ENCODE assay signal across 9 cellular contexts in genomic region chr12:117671734-117672133, GRCh38.
A peak's percentile ranks its signal among the peaks of the same experiment; 100 is the strongest.
DNase-seq lines count a peak whose midpoint lies in the region; ATAC-seq, FAIRE-seq and TF ChIP-seq lines count a peak whose summit lies in the region.
"Had no signal": no experiment of that assay in that cellular context is flagged by ENCODE, and none has a peak within 500 bp of the region (broad histone marks: within the 10 kb centered on the region; RNA-seq: fewer than 3 reads in every experiment).

No MANE protein-coding gene starts in this region.

- H3K9me2 ChIP-seq in GM23338 (ENCODE audit: insufficient read depth), result 0 out of 2 replicates have a peak, but pooled peaks cover 2% of the 10 kb centered on the region

- H3K4me1 Mint-ChIP-seq in GM23338, result peaks cover 6% of the 10 kb centered on the region
- no peaks in the 10 kb centered on the region for H3K4me1 Mint-ChIP-seq in activated T-helper 1 cell treated with anti-CD3 and anti-CD28 coated beads, Interleukin-12 subunit alpha, Interleukin-12 subunit beta, Interleukin-2, Interleukin-4 antibody, amounts not matched to agents 30 ng/mL and 10 ng/mL and 1 ng/mL, durations not matched to agents 14 hours and 24 hours and 36 hours (ENCODE audit: low read depth)
- H3K4me1 Mint-ChIP-seq in activated naive CD8-positive, alpha-beta T cell treated with anti-CD3 and anti-CD28 coated beads, Interleukin-2, amount 50 U/mL, for 24 hours, result no peaks in the 10 kb centered on the region

- CTCF ChIA-PET in RWPE1 (lab: Yijun Ruan, JAX), result interaction anchor here (0.6 to 0.7 kb wide), 2 partner anchors 33 to 442 kb away, joined by 3 read pairs; no protein-coding TSS in a partner anchor

- H3K4me1 ChIP-seq in GM23338 (ENCODE audit: insufficient read depth) (no peaks in the 10 kb centered on the region; the same call in 1 of the 2 replicates), keratinocyte (ENCODE audit: control insufficient read depth, extremely low read depth, insufficient read depth, low read length) (no peaks in the 10 kb centered on the region)

- H3K4me2 ChIP-seq in GM23338 (0 out of 2 replicates have a peak overlapping the region, but pooled peaks have one; percentile 35), keratinocyte (ENCODE audit: control insufficient read depth, extremely low read depth, insufficient read depth, low read depth, low read length) (no peak overlapping the region)

- no peaks in the 10 kb centered on the region for H3K36me3 ChIP-seq in GM23338 (ENCODE audit: insufficient read depth)
- no peaks in the 10 kb centered on the region for H3K36me3 ChIP-seq in keratinocyte (ENCODE audit: control insufficient read depth in 2 of 2, extremely low read depth in 1 of 2, insufficient read depth in 2 of 2, low read length in 2 of 2)

- no peaks in the 10 kb centered on the region for H3K27me3 Mint-ChIP-seq in GM23338 (ENCODE audit: insufficient read depth, low read depth, poor library complexity)
- no peaks in the 10 kb centered on the region for H3K27me3 Mint-ChIP-seq in activated T-helper 1 cell treated with anti-CD3 and anti-CD28 coated beads, Interleukin-12 subunit alpha, Interleukin-12 subunit beta, Interleukin-2, Interleukin-4 antibody, amounts not matched to agents 30 ng/mL and 10 ng/mL and 1 ng/mL, durations not matched to agents 14 hours and 24 hours and 36 hours (ENCODE audit: insufficient read depth)
- H3K27me3 Mint-ChIP-seq in activated naive CD8-positive, alpha-beta T cell treated with anti-CD3 and anti-CD28 coated beads, Interleukin-2, amount 50 U/mL, for 24 hours, result peaks cover 2% of the 10 kb centered on the region

- intact Hi-C loops in activated T-helper 1 cell treated with anti-CD3 and anti-CD28 coated beads, Interleukin-12 subunit alpha, Interleukin-12 subunit beta, Interleukin-2, Interleukin-4 antibody, amounts not matched to agents 30 ng/mL and 10 ng/mL and 1 ng/mL, durations not matched to agents 14 hours and 24 hours and 36 hours (cut with micrococcal nuclease), result no loop called here

- peak; percentile 36 for DNase-seq in COLO668 (lab: John Stamatoyannopoulos, UW; ENCODE audit: unreplicated experiment)
- DNase-seq in GM23338 (ENCODE audit: low spot score), result peak; percentile 91
- DNase-seq in RWPE1 (ENCODE audit: low spot score), result peak; percentile 29
- no peak for DNase-seq in keratinocyte (ENCODE audit: low read depth, low spot score)
- DNase-seq in epidermal melanocyte (ENCODE audit: insufficient read length, low spot score), result no peak
- no peak for DNase-seq in activated T-helper 1 cell treated with anti-CD3 and anti-CD28 coated beads, Interleukin-12 subunit alpha, Interleukin-12 subunit beta, Interleukin-2, Interleukin-4 antibody, amounts not matched to agents 30 ng/mL and 10 ng/mL and 1 ng/mL, durations not matched to agents 14 hours and 24 hours and 36 hours (ENCODE audit: low spot score)
- DNase-seq in activated naive CD8-positive, alpha-beta T cell treated with anti-CD3 and anti-CD28 coated beads, Interleukin-2, amount 50 U/mL, for 24 hours, result no peak

- dilution Hi-C loops in keratinocyte (cut with MboI; ENCODE audit: extremely low pct_ligation_motif_present, low sequenced_read_pairs), result no loop called here

- H3K9me3 Mint-ChIP-seq in GM23338, result no peaks in the 10 kb centered on the region; the same call in 2 of the 3 replicates
- peaks cover 5% of the 10 kb centered on the region for H3K9me3 Mint-ChIP-seq in activated T-helper 1 cell treated with anti-CD3 and anti-CD28 coated beads, Interleukin-12 subunit alpha, Interleukin-12 subunit beta, Interleukin-2, Interleukin-4 antibody, amounts not matched to agents 30 ng/mL and 10 ng/mL and 1 ng/mL, durations not matched to agents 14 hours and 24 hours and 36 hours
- peaks cover 14% of the 10 kb centered on the region for H3K9me3 Mint-ChIP-seq in activated naive CD8-positive, alpha-beta T cell treated with anti-CD3 and anti-CD28 coated beads, Interleukin-2, amount 50 U/mL, for 24 hours

- TF ChIP-seq CTCF in GM23338 (conservative IDR thresholded peaks at IDR 0.05; ENCODE audit: low read depth in 2 of 2) (peak; percentile 93 to 97), RWPE1 (conservative IDR thresholded peaks at IDR 0.05; ENCODE audit: low read depth) (peak; percentile 23; the same call in 1 of the 2 replicates), keratinocyte (optimal IDR thresholded peaks at IDR 0.05 in 1 of 3, IDR thresholded peaks at IDR 0.05 in 1 of 3, conservative IDR thresholded peaks at IDR 0.05 in 1 of 3; ENCODE audit: extremely low read depth in 1 of 3, insufficient read depth in 2 of 3, low read length in 3 of 3) (peak; percentile 55 to 83 (median 76))

- no peak overlapping the region for H3K9ac ChIP-seq in keratinocyte (ENCODE audit: control insufficient read depth, extremely low read depth, insufficient read depth, low read length)

- FAIRE-seq in keratinocyte (lab: Jason Lieb, UNC), result no peak

- no peaks in the 10 kb centered on the region for H3F3A ChIP-seq in GM23338 (replicated peaks; ENCODE audit: low read depth)

- H3K27ac ChIP-seq in GM23338 (ENCODE audit: low read depth) (no peak overlapping the region), RWPE1 (no peak overlapping the region), keratinocyte (ENCODE audit: control insufficient read depth, insufficient read depth, low read length) (no peak overlapping the region)
- H3K27ac ChIP-seq: skin epidermis had no signal

- peak; percentile 97 for ATAC-seq in GM23338
- no peak for ATAC-seq in GM18517 (IDR thresholded peaks at IDR 0.05; ENCODE audit: unreplicated experiment)
- no peak for ATAC-seq in activated naive CD8-positive, alpha-beta T cell treated with anti-CD3 and anti-CD28 coated beads, Interleukin-2, amount 50 U/mL, for 24 hours

- H4K20me1 ChIP-seq in GM23338 (replicated peaks; ENCODE audit: insufficient read depth) (no peaks in the 10 kb centered on the region), keratinocyte (ENCODE audit: control insufficient read depth, extremely low read depth, insufficient read depth, low read length) (no peaks in the 10 kb centered on the region)

- H3K79me2 ChIP-seq in GM23338 (replicated peaks; ENCODE audit: insufficient read depth) (no peaks in the 10 kb centered on the region), keratinocyte (ENCODE audit: control insufficient read depth, insufficient read depth, low read length) (no peaks in the 10 kb centered on the region)

- H3K4me3 ChIP-seq in GM23338 (no peak overlapping the region), keratinocyte (ENCODE audit: control insufficient read depth in 2 of 3, extremely low read depth in 1 of 3, insufficient read depth in 2 of 3, low read depth in 1 of 3, low read length in 3 of 3) (no peak overlapping the region)
- H3K4me3 ChIP-seq: skin epidermis had no signal

- H3K27me3 ChIP-seq in GM23338 (ENCODE audit: insufficient read depth) (no peaks in the 10 kb centered on the region), keratinocyte (ENCODE audit: control insufficient read depth, extremely low read depth, insufficient read depth, low read length) (peaks cover 3% of the 10 kb centered on the region)

- H3K9me1 ChIP-seq in keratinocyte (ENCODE audit: control insufficient read depth, extremely low read depth, insufficient read depth, low read length), result no peaks in the 10 kb centered on the region

- no peak overlapping the region for H3K4me3 Mint-ChIP-seq in GM23338
- H3K4me3 Mint-ChIP-seq in activated T-helper 1 cell treated with anti-CD3 and anti-CD28 coated beads, Interleukin-12 subunit alpha, Interleukin-12 subunit beta, Interleukin-2, Interleukin-4 antibody, amounts not matched to agents 30 ng/mL and 10 ng/mL and 1 ng/mL, durations not matched to agents 14 hours and 24 hours and 36 hours, result no peak overlapping the region
- H3K4me3 Mint-ChIP-seq in activated naive CD8-positive, alpha-beta T cell treated with anti-CD3 and anti-CD28 coated beads, Interleukin-2, amount 50 U/mL, for 24 hours, result no peak overlapping the region

- no peak overlapping the region for H3K27ac Mint-ChIP-seq in GM23338
- no peak overlapping the region for H3K27ac Mint-ChIP-seq in activated T-helper 1 cell treated with anti-CD3 and anti-CD28 coated beads, Interleukin-12 subunit alpha, Interleukin-12 subunit beta, Interleukin-2, Interleukin-4 antibody, amounts not matched to agents 30 ng/mL and 10 ng/mL and 1 ng/mL, durations not matched to agents 14 hours and 24 hours and 36 hours
- H3K27ac Mint-ChIP-seq in activated naive CD8-positive, alpha-beta T cell treated with anti-CD3 and anti-CD28 coated beads, Interleukin-2, amount 50 U/mL, for 24 hours, result no peak overlapping the region

- POLR2A ChIA-PET in RWPE1 (lab: Yijun Ruan, JAX; ENCODE audit: low non-redundant PET), result no interaction called here

- no peaks in the 10 kb centered on the region for H3K9me3 ChIP-seq in keratinocyte (ENCODE audit: control insufficient read depth, low read depth, low read length)

- H3K36me3 Mint-ChIP-seq in GM23338 (ENCODE audit: low read depth), result no peaks in the 10 kb centered on the region
- no peaks in the 10 kb centered on the region for H3K36me3 Mint-ChIP-seq in activated T-helper 1 cell treated with anti-CD3 and anti-CD28 coated beads, Interleukin-12 subunit alpha, Interleukin-12 subunit beta, Interleukin-2, Interleukin-4 antibody, amounts not matched to agents 30 ng/mL and 10 ng/mL and 1 ng/mL, durations not matched to agents 14 hours and 24 hours and 36 hours (ENCODE audit: low read depth)
- H3K36me3 Mint-ChIP-seq in activated naive CD8-positive, alpha-beta T cell treated with anti-CD3 and anti-CD28 coated beads, Interleukin-2, amount 50 U/mL, for 24 hours (ENCODE audit: low read depth), result no peaks in the 10 kb centered on the region

- H2AFZ ChIP-seq in GM23338, result no peak overlapping the region
- no peak overlapping the region for H2AFZ ChIP-seq in keratinocyte (ENCODE audit: control insufficient read depth, low read length)

TF ChIP-seq in GM23338, 12 proteins besides CTCF, POLR2A, EP300 and RAD21:
- TF ChIP-seq EZH2 (IDR thresholded peaks at IDR 0.05; ENCODE audit: low read depth, unreplicated experiment), result no peak
- TF ChIP-seq JUNB (IDR thresholded peaks at IDR 0.05; ENCODE audit: unreplicated experiment), result no peak
- no peak for TF ChIP-seq ETS1 (IDR thresholded peaks at IDR 0.05)

Comparison
In these comparisons a context has a peak if more than half of its experiments do, and no peak if none do; other contexts are left out.
1. DNase-seq: peak in COLO668 (single experiment), GM23338 (single experiment) and RWPE1 (single experiment); none in keratinocyte (single experiment), epidermal melanocyte (single experiment), activated T-helper 1 cell treated with anti-CD3 and anti-CD28 coated beads, Interleukin-12 subunit alpha, Interleukin-12 subunit beta, Interleukin-2, Interleukin-4 antibody, amounts not matched to agents 30 ng/mL and 10 ng/mL and 1 ng/mL, durations not matched to agents 14 hours and 24 hours and 36 hours (single experiment) and activated naive CD8-positive, alpha-beta T cell treated with anti-CD3 and anti-CD28 coated beads, Interleukin-2, amount 50 U/mL, for 24 hours (single experiment).
2. CTCF ChIP-seq: peak in every context shown above with its lines; median percentile 95 in GM23338; 76 in keratinocyte; 23 in RWPE1.